Comparison of ENCODE assay signal across 7 cellular contexts in genomic region chr12:22334696-22335290, GRCh38. TPM values are rescaled to one million over a fixed set of nuclear protein-coding genes. Genes with fewer than 3 reads are reported as not detected.
A peak's percentile ranks its signal among the peaks of the same experiment; 100 is the strongest.
DNase-seq lines count a peak whose midpoint lies in the region; ATAC-seq and TF ChIP-seq lines count a peak whose summit lies in the region.

ST8SIA1 (minus strand) TSS chr12:22334707; CDS start chr12:22334232, 475 bp downstream.

- in situ Hi-C loops in astrocyte of the cerebellum (cut with HindIII; ENCODE audit: low sequenced_read_pairs), result loop anchor here (5.0 kb wide), 1 partner anchor 47 kb away; no protein-coding TSS in a partner anchor

- H3K4me1 Mint-ChIP-seq in T-helper 17 cell, result peaks cover 36% of the 10 kb centered on the region

- ATAC-seq in GM18907 (IDR thresholded peaks at IDR 0.05; ENCODE audit: unreplicated experiment) (peak; percentile 36), HG03139 (IDR thresholded peaks at IDR 0.05; ENCODE audit: unreplicated experiment) (peak; percentile 38), T-helper 17 cell (peak; percentile 63), GM19452 (IDR thresholded peaks at IDR 0.05; ENCODE audit: unreplicated experiment) (no peak)

- peak within 1 kb of the TSS; percentile 98 for H3K27ac Mint-ChIP-seq in T-helper 17 cell

- no peaks in the 10 kb centered on the region for H3K36me3 ChIP-seq in iPS-15b (ENCODE audit: control insufficient read depth, insufficient read depth, low read length)
- no peaks in the 10 kb centered on the region for H3K36me3 ChIP-seq in skeletal muscle satellite cell (ENCODE audit: insufficient read depth, low read length)

- H3K4me1 ChIP-seq in iPS-15b (ENCODE audit: control insufficient read depth, insufficient read depth, low read length) (no peaks in the 10 kb centered on the region), skeletal muscle satellite cell (ENCODE audit: control insufficient read depth, insufficient read depth, low read length) (peaks cover 11% of the 10 kb centered on the region)

- H3K36me3 Mint-ChIP-seq in T-helper 17 cell (ENCODE audit: low read depth), result peaks cover 4% of the 10 kb centered on the region

- peak within 1 kb of the TSS; percentile 98 for H3K4me3 Mint-ChIP-seq in T-helper 17 cell

- H3K27me3 Mint-ChIP-seq in T-helper 17 cell, result no peaks in the 10 kb centered on the region

- peak within 1 kb of the TSS; percentile 91 for H3K4me2 ChIP-seq in skeletal muscle satellite cell (ENCODE audit: low read length)

- H3K9ac ChIP-seq in iPS-15b (ENCODE audit: low read depth, low read length), result peak within 1 kb of the TSS; percentile 38
- peak within 1 kb of the TSS; percentile 47 for H3K9ac ChIP-seq in skeletal muscle satellite cell (ENCODE audit: low read depth, low read length)

- H3K9me3 ChIP-seq in T-helper 17 cell (ENCODE audit: control insufficient read depth, low read length, poor library complexity, severe bottlenecking) (no peaks in the 10 kb centered on the region), iPS-15b (ENCODE audit: control insufficient read depth, insufficient read depth, low read length) (no peaks in the 10 kb centered on the region), skeletal muscle satellite cell (replicated peaks; ENCODE audit: low read length) (no peaks in the 10 kb centered on the region)

- H3K4me3 ChIP-seq in astrocyte of the cerebellum (ENCODE audit: low read depth, low read length), result peak within 1 kb of the TSS; percentile 69
- peak within 1 kb of the TSS; percentile 87 for H3K4me3 ChIP-seq in iPS-15b (ENCODE audit: low read depth, low read length)
- peak within 1 kb of the TSS; percentile 75 for H3K4me3 ChIP-seq in skeletal muscle satellite cell (ENCODE audit: low read length)

- TF ChIP-seq CTCF in astrocyte of the cerebellum (IDR thresholded peaks at IDR 0.05; ENCODE audit: low read depth, low read length, missing control alignments), result no peak

- peak; percentile 45 to 59 (median 53) for DNase-seq in T-helper 17 cell
- DNase-seq in astrocyte of the cerebellum (ENCODE audit: low read depth), result no peak

- peaks cover 27% of the 10 kb centered on the region for H3K27me3 ChIP-seq in iPS-15b (ENCODE audit: control insufficient read depth, insufficient read depth, low read length)
- peaks cover 56% of the 10 kb centered on the region for H3K27me3 ChIP-seq in skeletal muscle satellite cell (ENCODE audit: control insufficient read depth, insufficient read depth, low read length)

RNA-seq across cellular contexts. Expression of gene ST8SIA1, which starts in this region (rescaled TPM):
- total RNA-seq in T-helper 17 cell, result 10 to 100 TPM in 1 of 2 donors, 1 to 10 TPM in 1; 7.6 to 13.9 TPM
- under 0.01 and 1.1 TPM in 2 replicates for total RNA-seq in skeletal muscle satellite cell (2012; rRNA removed)
